Comparison of ENCODE assay signal across 8 cellular contexts in genomic region chr17:49677134-49677932, GRCh38. TPM values are rescaled to one million over a fixed set of nuclear protein-coding genes. Genes with fewer than 3 reads are reported as not detected.
A peak's percentile ranks its signal among the peaks of the same experiment; 100 is the strongest.
DNase-seq lines count a peak whose midpoint lies in the region; ATAC-seq and TF ChIP-seq lines count a peak whose summit lies in the region.

No MANE protein-coding gene starts in this region.

- intact Hi-C loops in activated CD4-positive, alpha-beta memory T cell treated with anti-CD3 and anti-CD28 coated beads for 36 hours (cut with micrococcal nuclease) = loop anchor here (1.0 to 10.0 kb wide), 6 partner anchors 19 to 1040 kb away; partner anchors contain the start of genes LUC7L3 and PHB1
- intact Hi-C loops in lower leg skin (cut with DNase I; ENCODE audit: low total_unique reads) = no loop called here

- no peaks in the 10 kb centered on the region for H3K27me3 ChIP-seq in duodenal mucosa (ENCODE audit: control insufficient read depth in 1 of 2, insufficient read depth in 2 of 2, low read length in 2 of 2)

- H3K9me3 Mint-ChIP-seq in activated CD4-positive, alpha-beta memory T cell treated with anti-CD3 and anti-CD28 coated beads for 36 hours = peaks cover 2% of the 10 kb centered on the region

- peaks cover 21% of the 10 kb centered on the region for H3K36me3 Mint-ChIP-seq in activated CD4-positive, alpha-beta memory T cell treated with anti-CD3 and anti-CD28 coated beads for 36 hours

- no peaks in the 10 kb centered on the region for H3K36me3 ChIP-seq in duodenal mucosa (ENCODE audit: control insufficient read depth in 1 of 2, insufficient read depth in 2 of 2, low read length in 2 of 2)

- POLR2A ChIA-PET in activated CD4-positive, alpha-beta memory T cell treated with anti-CD3 and anti-CD28 coated beads for 36 hours (lab: Charles Lee) = interaction anchor here (0.6 to 1.3 kb wide), 6 partner anchors 10 to 111 kb away, joined by 3 to 9 read pairs (median 3); partner anchors contain the start of gene FAM117A

- CTCF ChIA-PET in activated CD4-positive, alpha-beta memory T cell treated with anti-CD3 and anti-CD28 coated beads for 36 hours (lab: Charles Lee) = interaction anchor here (0.6 to 2.7 kb wide), 6 partner anchors 13 to 784 kb away, joined by 3 to 16 read pairs (median 5); partner anchors contain the start of gene SLC35B1

- H3K4me1 ChIP-seq in duodenal mucosa (ENCODE audit: control insufficient read depth in 1 of 2, insufficient read depth in 2 of 2, low read length in 2 of 2) = peaks cover 22 to 26% of the 10 kb centered on the region in 2 donors

- H3K27me3 Mint-ChIP-seq in activated CD4-positive, alpha-beta memory T cell treated with anti-CD3 and anti-CD28 coated beads for 36 hours = peaks cover 4% of the 10 kb centered on the region

- peak overlapping the region; percentile 99 for H3K27ac Mint-ChIP-seq in activated CD4-positive, alpha-beta memory T cell treated with anti-CD3 and anti-CD28 coated beads for 36 hours

- no peak; the same call in 1 of the 2 replicates for TF ChIP-seq CTCF in AG10803 (conservative IDR thresholded peaks at IDR 0.05; ENCODE audit: low read length)
- no peak for TF ChIP-seq CTCF in lower leg skin (IDR thresholded peaks at IDR 0.05)

- H3K9me3 ChIP-seq in duodenal mucosa (ENCODE audit: control insufficient read depth in 1 of 2, low read length in 2 of 2) = no peaks in the 10 kb centered on the region

- peaks cover 43% of the 10 kb centered on the region for H3K4me1 Mint-ChIP-seq in activated CD4-positive, alpha-beta memory T cell treated with anti-CD3 and anti-CD28 coated beads for 36 hours (ENCODE audit: low read depth)

- H3K4me3 ChIP-seq in AG10803 (ENCODE audit: low read length) = peak overlapping the region; percentile 84
- peak overlapping the region; percentile 88 to 91 for H3K4me3 ChIP-seq in duodenal mucosa (ENCODE audit: low read depth in 1 of 2, low read length in 2 of 2)
- H3K4me3 ChIP-seq in lower leg skin (ENCODE audit: low read depth, poor library complexity, severe bottlenecking) = peak overlapping the region; percentile 54

- TF ChIP-seq POLR2A in lower leg skin (IDR thresholded peaks at IDR 0.05) = no peak

- DNase-seq in AG10803 (ENCODE audit: low read depth) = peak; percentile 91
- DNase-seq in GM19238 (ENCODE audit: insufficient read length, low spot score) = peak; percentile 79
- DNase-seq in NCI-H774 (lab: John Stamatoyannopoulos, UW) = peak; percentile 97
- DNase-seq in activated CD4-positive, alpha-beta memory T cell treated with anti-CD3 and anti-CD28 coated beads for 36 hours = peak; percentile 96
- DNase-seq in lower leg skin (ENCODE audit: low spot score in 2 of 2) = peak; percentile 94 to 99
- peak; percentile 97 for DNase-seq in stimulated activated CD4-positive, alpha-beta T cell treated with anti-CD3 and anti-CD28 coated beads, Interleukin-4, amount 100 ng/mL, for 24 hours

- peak overlapping the region; percentile 91 to 95 for H3K9ac ChIP-seq in duodenal mucosa (ENCODE audit: low read depth in 1 of 2, low read length in 2 of 2)

- peak overlapping the region; percentile 95 for H3K4me3 Mint-ChIP-seq in activated CD4-positive, alpha-beta memory T cell treated with anti-CD3 and anti-CD28 coated beads for 36 hours

- H3K27ac ChIP-seq in duodenal mucosa (ENCODE audit: low read depth, low read length) = peak overlapping the region; percentile 95

- peak; percentile 35 for ATAC-seq in HG03571 (IDR thresholded peaks at IDR 0.05; ENCODE audit: unreplicated experiment)

- 0 to 1% methylated on average over 34 of the region's 34 CpGs for WGBS in lower leg skin, 2 donors

RNA-seq across cellular contexts. Expression of gene SPOP, which starts 0.6 kb away (rescaled TPM):
- total RNA-seq in activated CD4-positive, alpha-beta memory T cell treated with anti-CD3 and anti-CD28 coated beads for 36 hours = 10 to 100 TPM; 53.4 to 60.0 TPM
- 10 to 100 TPM; 35.9 to 74.7 (median 47.3) TPM for total RNA-seq in lower leg skin

RNA-seq across cellular contexts. Expression of gene SLC35B1, which starts 30.4 kb away (rescaled TPM):
- 10 to 100 TPM; 48.3 to 54.1 TPM for total RNA-seq in activated CD4-positive, alpha-beta memory T cell treated with anti-CD3 and anti-CD28 coated beads for 36 hours
- 10 to 100 TPM; 31.0 to 40.1 (median 35.1) TPM for total RNA-seq in lower leg skin

Comparison
In these comparisons a context has a peak if more than half of its experiments do, and no peak if none do; other contexts are left out.
1. Peak in every context shown above with its lines: DNase-seq, ATAC-seq, H3K4me3 ChIP-seq and H3K27ac ChIP-seq.